ENCODE assay signal across 10 cellular contexts in genomic region chr5:139094154-139095131, GRCh38.
DNase-seq lines count a peak whose midpoint lies in the region; ATAC-seq and TF ChIP-seq lines count a peak whose summit lies in the region.
"Had no signal": no experiment of that assay in that cellular context is flagged by ENCODE, and none has a peak within 500 bp of the region (broad histone marks: within the 10 kb centered on the region; RNA-seq: fewer than 3 reads in every experiment).

No MANE protein-coding gene starts in this region.

- no peaks in the 10 kb centered on the region for H3K9me2 ChIP-seq in Karpas-422 (replicated peaks; ENCODE audit: insufficient read depth, low read length)

- no peaks in the 10 kb centered on the region for H3K36me3 Mint-ChIP-seq in activated T-helper 1 cell treated with anti-CD3 and anti-CD28 coated beads, Interleukin-12 subunit alpha, Interleukin-12 subunit beta, Interleukin-2, Interleukin-4 antibody, amounts not matched to agents 30 ng/mL and 10 ng/mL and 1 ng/mL, durations not matched to agents 14 hours and 24 hours and 36 hours (ENCODE audit: low read depth)

- peaks cover 6% of the 10 kb centered on the region for H3K4me1 ChIP-seq in Karpas-422 (ENCODE audit: low read length)

- H3K9me3 ChIP-seq in Karpas-422 (ENCODE audit: low read length), result no peaks in the 10 kb centered on the region

- H3K4me3 ChIP-seq in Karpas-422 (ENCODE audit: low read length), result no peak overlapping the region

- no peak overlapping the region for H3K4me3 Mint-ChIP-seq in activated T-helper 1 cell treated with anti-CD3 and anti-CD28 coated beads, Interleukin-12 subunit alpha, Interleukin-12 subunit beta, Interleukin-2, Interleukin-4 antibody, amounts not matched to agents 30 ng/mL and 10 ng/mL and 1 ng/mL, durations not matched to agents 14 hours and 24 hours and 36 hours

- no peak overlapping the region for H3K4me2 ChIP-seq in Karpas-422 (ENCODE audit: low read depth, low read length, poor library complexity, severe bottlenecking)

- H3K27me3 Mint-ChIP-seq in activated T-helper 1 cell treated with anti-CD3 and anti-CD28 coated beads, Interleukin-12 subunit alpha, Interleukin-12 subunit beta, Interleukin-2, Interleukin-4 antibody, amounts not matched to agents 30 ng/mL and 10 ng/mL and 1 ng/mL, durations not matched to agents 14 hours and 24 hours and 36 hours (ENCODE audit: insufficient read depth), result no peaks in the 10 kb centered on the region

- no peak for TF ChIP-seq POLR2A in erythroblast (IDR thresholded peaks at IDR 0.05; ENCODE audit: low read length)

- peaks cover 15% of the 10 kb centered on the region for H3K4me1 Mint-ChIP-seq in activated T-helper 1 cell treated with anti-CD3 and anti-CD28 coated beads, Interleukin-12 subunit alpha, Interleukin-12 subunit beta, Interleukin-2, Interleukin-4 antibody, amounts not matched to agents 30 ng/mL and 10 ng/mL and 1 ng/mL, durations not matched to agents 14 hours and 24 hours and 36 hours (ENCODE audit: low read depth)

- H3K36me3 ChIP-seq in Karpas-422 (ENCODE audit: insufficient read depth, low read length), result no peaks in the 10 kb centered on the region

- no peaks in the 10 kb centered on the region for H3K9me3 Mint-ChIP-seq in activated T-helper 1 cell treated with anti-CD3 and anti-CD28 coated beads, Interleukin-12 subunit alpha, Interleukin-12 subunit beta, Interleukin-2, Interleukin-4 antibody, amounts not matched to agents 30 ng/mL and 10 ng/mL and 1 ng/mL, durations not matched to agents 14 hours and 24 hours and 36 hours

- peaks cover 12% of the 10 kb centered on the region; the same call in 1 of the 2 replicates for H4K20me1 ChIP-seq in Karpas-422 (ENCODE audit: insufficient read depth, low read depth, low read length)

- peak overlapping the region; percentile 53 for H3K27ac Mint-ChIP-seq in activated T-helper 1 cell treated with anti-CD3 and anti-CD28 coated beads, Interleukin-12 subunit alpha, Interleukin-12 subunit beta, Interleukin-2, Interleukin-4 antibody, amounts not matched to agents 30 ng/mL and 10 ng/mL and 1 ng/mL, durations not matched to agents 14 hours and 24 hours and 36 hours

- H2AFZ ChIP-seq in Karpas-422 (ENCODE audit: low read length), result no peak overlapping the region

- no peak for DNase-seq in activated T-helper 1 cell treated with anti-CD3 and anti-CD28 coated beads, Interleukin-12 subunit alpha, Interleukin-12 subunit beta, Interleukin-2, Interleukin-4 antibody, amounts not matched to agents 30 ng/mL and 10 ng/mL and 1 ng/mL, durations not matched to agents 14 hours and 24 hours and 36 hours (ENCODE audit: low spot score)
- DNase-seq in NCI-H146 treated with DMSO at 0.1 percent for 48 hours (lab: John Stamatoyannopoulos, UW; ENCODE audit: unreplicated experiment) (no peak), erythroblast (lab: John Stamatoyannopoulos, UW) (no peak), Karpas-422 (no peak), H4 (ENCODE audit: low spot score) (no peak)
- DNase-seq: NCI-H446, T-helper 2 cell had no signal

- no peaks in the 10 kb centered on the region for H3K79me2 ChIP-seq in Karpas-422 (ENCODE audit: low read length)

- no peaks in the 10 kb centered on the region for H3K27me3 ChIP-seq in Karpas-422 (ENCODE audit: low read length)

- H3K9ac ChIP-seq in Karpas-422 (ENCODE audit: low read length), result no peak overlapping the region

- intact Hi-C loops in activated T-helper 1 cell treated with anti-CD3 and anti-CD28 coated beads, Interleukin-12 subunit alpha, Interleukin-12 subunit beta, Interleukin-2, Interleukin-4 antibody, amounts not matched to agents 30 ng/mL and 10 ng/mL and 1 ng/mL, durations not matched to agents 14 hours and 24 hours and 36 hours (cut with micrococcal nuclease), result no loop called here

- no peak overlapping the region for H3K27ac ChIP-seq in Karpas-422 (ENCODE audit: low read length)

- ATAC-seq in GM18508 (IDR thresholded peaks at IDR 0.05; ENCODE audit: insufficient read depth, unreplicated experiment) (peak; percentile 85), GM19468 (IDR thresholded peaks at IDR 0.05; ENCODE audit: extremely low read depth, unreplicated experiment) (peak; percentile 88), HG03066 (IDR thresholded peaks at IDR 0.05; ENCODE audit: low read depth, unreplicated experiment) (peak; percentile 96)
